Comparison of ENCODE assay signal across 14 cellular contexts in the genomic region with DNA sequence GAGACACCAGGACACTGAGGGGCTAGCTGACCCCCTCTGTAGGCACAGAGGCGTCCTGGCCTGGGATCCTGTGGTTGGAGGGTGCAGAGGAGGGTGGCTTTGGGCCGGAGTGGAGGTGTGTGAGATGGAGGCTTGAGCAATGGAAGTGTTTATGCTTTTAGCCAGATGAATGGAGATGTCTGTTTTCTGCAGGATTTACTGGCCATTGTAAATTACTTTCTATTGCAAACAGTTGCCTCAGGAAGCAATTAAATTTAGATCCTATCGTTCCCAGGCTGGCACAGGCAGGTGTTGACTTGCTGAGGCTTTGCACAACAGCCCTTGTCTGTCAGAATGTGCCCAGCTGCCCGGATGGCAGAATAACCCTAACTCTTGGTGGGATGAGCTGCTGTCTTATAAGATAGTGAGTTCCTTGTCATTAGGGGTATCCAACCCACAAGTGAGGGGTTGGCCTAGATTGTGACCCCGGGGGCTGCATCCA. TPM values are rescaled to one million over a fixed set of nuclear protein-coding genes. Genes with fewer than 3 reads are reported as not detected.
DNase-seq lines count a peak whose midpoint lies in the region; ATAC-seq, FAIRE-seq and TF ChIP-seq lines count a peak whose summit lies in the region.
"Had no signal": no experiment of that assay in that cellular context is flagged by ENCODE, and none has a peak within 500 bp of the region (broad histone marks: within the 10 kb centered on the region; RNA-seq: fewer than 3 reads in every experiment).

No MANE protein-coding gene starts in this region.

- H3K27ac Mint-ChIP-seq in activated naive CD4-positive, alpha-beta T cell treated with anti-CD3 and anti-CD28 coated beads, Interleukin-2, amount 10 ng/mL, durations not matched to agents 7 days and 5 days = no peak overlapping the region
- H3K27ac Mint-ChIP-seq in activated naive CD4-positive, alpha-beta T cell treated with anti-CD3 and anti-CD28 coated beads, Interleukin-2, amount 50 U/mL, for 72 hours = no peak overlapping the region

- CTCF ChIA-PET in activated naive CD4-positive, alpha-beta T cell treated with anti-CD3 and anti-CD28 coated beads, Interleukin-2, amount 10 ng/mL, durations not matched to agents 7 days and 5 days (lab: Charles Lee) = interaction anchor here (3.0 kb wide), 1 partner anchor 20 kb away, joined by 10 read pairs; no protein-coding TSS in a partner anchor

- peaks cover 28% of the 10 kb centered on the region for H3K27me3 Mint-ChIP-seq in activated naive CD4-positive, alpha-beta T cell treated with anti-CD3 and anti-CD28 coated beads, Interleukin-2, amount 10 ng/mL, durations not matched to agents 7 days and 5 days

- TF ChIP-seq POLR2A in upper lobe of left lung (IDR thresholded peaks at IDR 0.05) = no peak
- no peak for TF ChIP-seq POLR2A in GM12892 (IDR thresholded peaks at IDR 0.05; ENCODE audit: low read depth, low read length)

- H3K27me3 ChIP-seq in RWPE2 (ENCODE audit: insufficient read depth, poor library complexity, severe bottlenecking) (no peaks in the 10 kb centered on the region), upper lobe of left lung (no peaks in the 10 kb centered on the region)

- H3K9me3 ChIP-seq in RWPE2 (ENCODE audit: severe bottlenecking) = no peaks in the 10 kb centered on the region
- H3K9me3 ChIP-seq in upper lobe of left lung = no peaks in the 10 kb centered on the region

- H3K4me1 ChIP-seq in RWPE2 (ENCODE audit: insufficient read depth, poor library complexity, severe bottlenecking) (peaks cover 36% of the 10 kb centered on the region), upper lobe of left lung (peaks cover 44 to 87% (median 74%) of the 10 kb centered on the region in 4 donors)

- no peaks in the 10 kb centered on the region for H3K36me3 ChIP-seq in RWPE2 (ENCODE audit: low read depth)
- H3K36me3 ChIP-seq in upper lobe of left lung = no peaks in the 10 kb centered on the region

- H3K27ac ChIP-seq in RWPE2 (ENCODE audit: poor library complexity, severe bottlenecking) (peak overlapping the region; percentile 48), upper lobe of left lung (peak overlapping the region in 3 of 4 donors; percentile 92 to 94 (median 94))

- H3K4me1 Mint-ChIP-seq in activated naive CD4-positive, alpha-beta T cell treated with anti-CD3 and anti-CD28 coated beads, Interleukin-2, amount 10 ng/mL, durations not matched to agents 7 days and 5 days = peaks cover 61% of the 10 kb centered on the region

- peaks cover 14% of the 10 kb centered on the region for H3K36me3 Mint-ChIP-seq in activated naive CD4-positive, alpha-beta T cell treated with anti-CD3 and anti-CD28 coated beads, Interleukin-2, amount 10 ng/mL, durations not matched to agents 7 days and 5 days
- peaks cover under 1 to 22% of the 10 kb centered on the region in 2 donors for H3K36me3 Mint-ChIP-seq in activated naive CD4-positive, alpha-beta T cell treated with anti-CD3 and anti-CD28 coated beads, Interleukin-2, amount 50 U/mL, for 72 hours

- no peak for DNase-seq in activated naive CD4-positive, alpha-beta T cell treated with anti-CD3 and anti-CD28 coated beads, Interleukin-2, amount 10 ng/mL, durations not matched to agents 7 days and 5 days
- DNase-seq in activated naive CD4-positive, alpha-beta T cell treated with anti-CD3 and anti-CD28 coated beads, Interleukin-2, amount 50 U/mL, for 72 hours (ENCODE audit: low spot score in 2 of 2) = no peak
- DNase-seq in RWPE2 (ENCODE audit: low spot score) (no peak), left colon (peak in 1 of 2 donors; percentile 31), upper lobe of left lung (no peak), GM12892 (ENCODE audit: insufficient read length) (no peak)
- DNase-seq: activated CD8-positive, alpha-beta memory T cell treated with anti-CD3 and anti-CD28 coated beads, Interleukin-2, amount 50 U/mL, for 48 hours; hippocampal formation; NCI-H510A; stimulated activated CD4-positive, alpha-beta T cell treated with anti-CD3 and anti-CD28 coated beads, Interleukin-2, amount 100 ng/mL, for 48 hours; trophoblast cell had no signal

- no peak for ATAC-seq in activated naive CD4-positive, alpha-beta T cell treated with anti-CD3 and anti-CD28 coated beads, Interleukin-2, amount 50 U/mL, for 72 hours
- ATAC-seq in RWPE2 (ENCODE audit: low read depth) (peak; percentile 22), left colon (peak; percentile 16), upper lobe of left lung (ENCODE audit: low FRiP score in 2 of 2) (no peak), GM21723 (IDR thresholded peaks at IDR 0.05; ENCODE audit: unreplicated experiment) (no peak), esophagus mucosa (no peak)

- TF ChIP-seq CTCF in RWPE2 (IDR thresholded peaks at IDR 0.05; ENCODE audit: poor library complexity, severe bottlenecking) (no peak), upper lobe of left lung (IDR thresholded peaks at IDR 0.05) (no peak)

- no peak for TF ChIP-seq EP300 in upper lobe of left lung (IDR thresholded peaks at IDR 0.05)

- intact Hi-C loops in left colon (cut with DNase I, micrococcal nuclease) = no loop called here

- H3K9me3 Mint-ChIP-seq in activated naive CD4-positive, alpha-beta T cell treated with anti-CD3 and anti-CD28 coated beads, Interleukin-2, amount 10 ng/mL, durations not matched to agents 7 days and 5 days = no peaks in the 10 kb centered on the region
- no peaks in the 10 kb centered on the region for H3K9me3 Mint-ChIP-seq in activated naive CD4-positive, alpha-beta T cell treated with anti-CD3 and anti-CD28 coated beads, Interleukin-2, amount 50 U/mL, for 72 hours

- 49 to 61% methylated on average over 3 to 5 of the region's 5 CpGs for WGBS in upper lobe of left lung, 2 donors

- H3K4me3 Mint-ChIP-seq in activated naive CD4-positive, alpha-beta T cell treated with anti-CD3 and anti-CD28 coated beads, Interleukin-2, amount 10 ng/mL, durations not matched to agents 7 days and 5 days = peak overlapping the region; percentile 11

- H3K4me3 ChIP-seq in RWPE2 (ENCODE audit: severe bottlenecking) (no peak overlapping the region), upper lobe of left lung (no peak overlapping the region)

- FAIRE-seq in GM12892 (lab: Jason Lieb, UNC) = no peak
- FAIRE-seq: colon had no signal

RNA-seq across cellular contexts. Expression of a gene that starts 1.8 kb away (rescaled TPM):
- 100 to 1,000 TPM in 1 of 2 donors, 10 to 100 TPM in 1; 51.5 to 348 TPM for total RNA-seq in activated naive CD4-positive, alpha-beta T cell treated with anti-CD3 and anti-CD28 coated beads, Interleukin-2, amount 50 U/mL, for 72 hours
- total RNA-seq in left colon (10 to 100 TPM in 1 of 2 donors, 1 to 10 TPM in 1; 5.6 to 13.7 TPM), upper lobe of left lung (10 to 100 TPM; 18.6 to 57.2 (median 39.7) TPM), esophagus mucosa (3.0 TPM)
- polyA plus RNA-seq in GM12892 (2012; ENCODE audit: missing spikeins) = 32.9 TPM

RNA-seq across cellular contexts. Expression of a gene that starts 29.6 kb away (rescaled TPM):
- total RNA-seq in activated naive CD4-positive, alpha-beta T cell treated with anti-CD3 and anti-CD28 coated beads, Interleukin-2, amount 50 U/mL, for 72 hours = 1 to 10 TPM in 1 of 2 donors, under 1 TPM in 1; 0.14 to 2.2 TPM
- 1 to 10 TPM in 1 of 2 donors, under 1 TPM in 1; 0.58 to 3.3 TPM for total RNA-seq in left colon
- 1 to 10 TPM in 2 of 6 donors, under 1 TPM in 1, not detected in 3; 0.61 to 2.6 (median 1.1) TPM for total RNA-seq in upper lobe of left lung
- polyA plus RNA-seq in GM12892 (2012; ENCODE audit: missing spikeins) = 1.1 TPM
- total RNA-seq in esophagus mucosa = not detected

Comparison
In these comparisons a context has a peak if more than half of its experiments do, and no peak if none do; other contexts are left out.
1. ATAC-seq: peak in RWPE2 (single experiment) and left colon (single experiment); none in activated naive CD4-positive, alpha-beta T cell treated with anti-CD3 and anti-CD28 coated beads, Interleukin-2, amount 50 U/mL, for 72 hours (0 of 2), upper lobe of left lung (0 of 2), GM21723 (single experiment) and esophagus mucosa (single experiment).